10 cellular contexts compared by ENCODE assay signal in genomic region chr3:52217409-52217805, GRCh38. TPM values are rescaled to one million over a fixed set of nuclear protein-coding genes. Genes with fewer than 3 reads are reported as not detected.
DNase-seq lines count a peak whose midpoint lies in the region; ATAC-seq, FAIRE-seq and TF ChIP-seq lines count a peak whose summit lies in the region.
"Had no signal": no experiment of that assay in that cellular context is flagged by ENCODE, and none has a peak within 500 bp of the region (broad histone marks: within the 10 kb centered on the region; RNA-seq: fewer than 3 reads in every experiment).

No MANE protein-coding gene starts in this region.

- no peak overlapping the region for H3K9ac ChIP-seq in astrocyte (ENCODE audit: low read length)
- H3K9ac ChIP-seq in neural progenitor cell = no peak overlapping the region

- no peak overlapping the region for H2AFZ ChIP-seq in astrocyte (ENCODE audit: low read depth, low read length)
- H2AFZ ChIP-seq in neural progenitor cell (replicated peaks) = no peak overlapping the region

- no peak for TF ChIP-seq POLR2A in uterus (IDR thresholded peaks at IDR 0.05)

- H3K9me3 Mint-ChIP-seq in astrocyte (ENCODE audit: unreplicated experiment) (no peaks in the 10 kb centered on the region), neural progenitor cell (no peaks in the 10 kb centered on the region)

- peak in 3 of 8 donors; percentile 0 to 16 (median 1) for ATAC-seq in heart right ventricle
- ATAC-seq in Right ventricle myocardium superior (ENCODE audit: poor library complexity) = no peak

- H3K36me3 ChIP-seq in heart right ventricle (peaks cover 0 to 40% (median 24%) of the 10 kb centered on the region in 9 donors), astrocyte (ENCODE audit: insufficient read depth, low read length) (peaks cover 15% of the 10 kb centered on the region), muscle layer of duodenum (ENCODE audit: control insufficient read depth in 1 of 2, insufficient read depth in 2 of 2, low read length in 2 of 2) (peaks cover 24 to 32% of the 10 kb centered on the region in 2 donors), uterus (no peaks in the 10 kb centered on the region), neural progenitor cell (no peaks in the 10 kb centered on the region)

- H3K36me3 Mint-ChIP-seq in astrocyte (ENCODE audit: low read depth, unreplicated experiment) = peaks cover 13% of the 10 kb centered on the region
- peaks cover 22% of the 10 kb centered on the region for H3K36me3 Mint-ChIP-seq in neural progenitor cell

- no peak for FAIRE-seq in astrocyte (lab: Jason Lieb, UNC)

- H3K4me3 Mint-ChIP-seq in astrocyte (ENCODE audit: unreplicated experiment) (no peak overlapping the region), neural progenitor cell (no peak overlapping the region)

- no peaks in the 10 kb centered on the region for H3F3A ChIP-seq in neural progenitor cell (ENCODE audit: low read depth)

- DNase-seq in heart right ventricle = no peak
- no peak for DNase-seq in Right ventricle myocardium superior
- no peak for DNase-seq in astrocyte (ENCODE audit: low read depth)
- no peak for DNase-seq in uterus
- no peak for DNase-seq in kidney tubule cell (ENCODE audit: low spot score)
- DNase-seq in NCI-H2029 treated with DMSO at 0.1 percent for 48 hours (lab: John Stamatoyannopoulos, UW) = no peak
- DNase-seq in neural progenitor cell (ENCODE audit: low spot score) = no peak
- DNase-seq: NCI-H1694 had no signal

- intact Hi-C loops in heart right ventricle (cut with DNase I) (loop anchor here in 4 of 10 donors (2.0 to 10.0 kb wide), 5 partner anchors 19 to 213 kb away; partner anchors contain the start of genes POC1A (in 2 of the 4) and ALAS1 (in 1 of the 4)), Right ventricle myocardium superior (cut with DNase I) (loop anchor here (10.0 kb wide), 1 partner anchor 63 kb away; the partner anchor contains the start of gene POC1A), uterus (cut with DNase I; ENCODE audit: low total_unique reads) (no loop called here)

- TF ChIP-seq CTCF in heart right ventricle (IDR thresholded peaks at IDR 0.05) (no peak), astrocyte (IDR thresholded peaks at IDR 0.05; ENCODE audit: insufficient read depth, low read depth, low read length) (no peak), uterus (IDR thresholded peaks at IDR 0.05) (no peak), neural progenitor cell (IDR thresholded peaks at IDR 0.05) (no peak)

- H3K9me3 ChIP-seq in heart right ventricle = no peaks in the 10 kb centered on the region
- H3K9me3 ChIP-seq in astrocyte (ENCODE audit: insufficient read depth, low read depth, low read length) = no peaks in the 10 kb centered on the region
- no peaks in the 10 kb centered on the region for H3K9me3 ChIP-seq in muscle layer of duodenum (ENCODE audit: control insufficient read depth in 1 of 2, low read length in 2 of 2)
- H3K9me3 ChIP-seq in uterus = no peaks in the 10 kb centered on the region
- H3K9me3 ChIP-seq in neural progenitor cell (ENCODE audit: low read depth) = no peaks in the 10 kb centered on the region

- H3K79me2 ChIP-seq in astrocyte (ENCODE audit: insufficient read depth, low read length) (no peaks in the 10 kb centered on the region), neural progenitor cell (ENCODE audit: low read depth) (no peaks in the 10 kb centered on the region)

- H3K4me1 Mint-ChIP-seq in astrocyte (ENCODE audit: low read depth, unreplicated experiment) = peaks cover 12% of the 10 kb centered on the region
- peaks cover 2% of the 10 kb centered on the region for H3K4me1 Mint-ChIP-seq in neural progenitor cell

- H3K27me3 ChIP-seq in heart right ventricle (no peaks in the 10 kb centered on the region), astrocyte (ENCODE audit: insufficient read depth, low read length) (no peaks in the 10 kb centered on the region), muscle layer of duodenum (ENCODE audit: low read depth, low read length) (no peaks in the 10 kb centered on the region), uterus (no peaks in the 10 kb centered on the region), neural progenitor cell (no peaks in the 10 kb centered on the region)

- H3K27ac ChIP-seq in heart right ventricle (peak overlapping the region; percentile 72 to 92 (median 82)), astrocyte (ENCODE audit: low read depth, low read length) (no peak overlapping the region), muscle layer of duodenum (ENCODE audit: low read length) (peak overlapping the region; percentile 87), uterus (peak overlapping the region; percentile 39 to 79), neural progenitor cell (no peak overlapping the region)
- H3K27ac ChIP-seq: SK-N-MC had no signal

- peak overlapping the region; percentile 60 for H3K4me2 ChIP-seq in astrocyte (ENCODE audit: low read length)
- H3K4me2 ChIP-seq in neural progenitor cell = no peak overlapping the region

- peak overlapping the region in 4 of 10 donors; percentile 2 to 38 (median 18) for H3K4me3 ChIP-seq in heart right ventricle
- H3K4me3 ChIP-seq in astrocyte (ENCODE audit: insufficient read depth, low read depth, low read length) = no peak overlapping the region
- H3K4me3 ChIP-seq in muscle layer of duodenum (ENCODE audit: low read depth in 1 of 2, low read length in 2 of 2) = no peak overlapping the region
- no peak overlapping the region for H3K4me3 ChIP-seq in uterus
- no peak overlapping the region for H3K4me3 ChIP-seq in neural progenitor cell
- H3K4me3 ChIP-seq: SK-N-MC had no signal

- H3K4me1 ChIP-seq in heart right ventricle (peaks cover 17 to 69% (median 64%) of the 10 kb centered on the region in 9 donors), astrocyte (ENCODE audit: insufficient read depth, low read length) (peaks cover 22% of the 10 kb centered on the region), muscle layer of duodenum (ENCODE audit: control insufficient read depth in 1 of 2, insufficient read depth in 2 of 2, low read length in 2 of 2) (peaks cover 9 to 26% of the 10 kb centered on the region in 2 donors), uterus (peaks cover 4 to 10% of the 10 kb centered on the region in 2 donors), neural progenitor cell (peaks cover 3% of the 10 kb centered on the region)

- 62 to 68% methylated on average over 10 of the region's 10 CpGs for WGBS in heart right ventricle, 2 donors

- no peak overlapping the region for H3K27ac Mint-ChIP-seq in astrocyte (ENCODE audit: unreplicated experiment)
- H3K27ac Mint-ChIP-seq in neural progenitor cell = no peak overlapping the region

- H4K20me1 ChIP-seq in astrocyte (ENCODE audit: insufficient read depth, low read length) (peaks cover 8% of the 10 kb centered on the region), neural progenitor cell (ENCODE audit: low read depth) (no peaks in the 10 kb centered on the region)

- H3K27me3 Mint-ChIP-seq in astrocyte (ENCODE audit: low read depth, unreplicated experiment) (no peaks in the 10 kb centered on the region), neural progenitor cell (ENCODE audit: insufficient read depth, low read depth) (peaks cover 3% of the 10 kb centered on the region)

RNA-seq across cellular contexts. Expression of gene TLR9, which starts 8.0 kb away (rescaled TPM):
- under 1 TPM in 8 of 10 donors, not detected in 2; 0.12 to 0.46 (median 0.30) TPM for total RNA-seq in heart right ventricle
- under 1 TPM in 1 of 2 donors, not detected in 1; 0.06 TPM for polyA plus RNA-seq in heart right ventricle
- 0.32 TPM for total RNA-seq in Right ventricle myocardium superior
- total RNA-seq in astrocyte = 0.25 and 0.36 TPM in 2 replicates
- 1 to 10 TPM in 1 of 4 donors, under 1 TPM in 1, not detected in 2; 0.14 to 1.5 TPM for total RNA-seq in uterus
- not detected in 2 replicates for total RNA-seq in neural progenitor cell (ENCODE audit: low replicate concordance)

RNA-seq across cellular contexts. Expression of gene ALAS1, which starts 19.4 kb away (rescaled TPM):
- 100 to 1,000 TPM; 117 to 233 (median 177) TPM for total RNA-seq in heart right ventricle
- 10 to 100 TPM; 55.2 to 98.4 TPM for polyA plus RNA-seq in heart right ventricle
- total RNA-seq in Right ventricle myocardium superior = 160 TPM
- 51.4 and 56.3 TPM in 2 replicates for total RNA-seq in astrocyte
- total RNA-seq in uterus = 10 to 100 TPM in 3 of 4 donors, 1 to 10 TPM in 1; 4.9 to 56.2 (median 36.2) TPM
- total RNA-seq in neural progenitor cell (ENCODE audit: low replicate concordance) = 35.0 and 54.9 TPM in 2 replicates

RNA-seq across cellular contexts. Expression of gene TWF2, which starts 21.6 kb away (rescaled TPM):
- total RNA-seq in heart right ventricle (100 to 1,000 TPM in 5 of 10 donors, 10 to 100 TPM in 5; 71.5 to 148 (median 99.1) TPM), Right ventricle myocardium superior (131 TPM), astrocyte (103 and 105 TPM in 2 replicates), uterus (100 to 1,000 TPM in 1 of 4 donors, 10 to 100 TPM in 3; 45.9 to 105 (median 50.2) TPM), neural progenitor cell (ENCODE audit: low replicate concordance) (21.9 and 44.9 TPM in 2 replicates)
- polyA plus RNA-seq in heart right ventricle = 10 to 100 TPM; 44.7 to 62.8 TPM

RNA-seq across cellular contexts. Expression of gene PPM1M, which starts 28.2 kb away (rescaled TPM):
- total RNA-seq in heart right ventricle (10 to 100 TPM in 2 of 10 donors, 1 to 10 TPM in 8; 5.2 to 17.6 (median 7.9) TPM), Right ventricle myocardium superior (8.4 TPM), astrocyte (8.9 and 9.1 TPM in 2 replicates), uterus (10 to 100 TPM; 23.9 to 32.3 (median 31.5) TPM), neural progenitor cell (ENCODE audit: low replicate concordance) (1.1 and 3.1 TPM in 2 replicates)
- 10 to 100 TPM in 1 of 2 donors, 1 to 10 TPM in 1; 6.4 to 11.1 TPM for polyA plus RNA-seq in heart right ventricle

Comparison
In these comparisons a context has a peak if more than half of its experiments do, and no peak if none do; other contexts are left out.
1. H3K27ac ChIP-seq: peak in heart right ventricle (10 of 10), muscle layer of duodenum (single experiment) and uterus (2 of 2); none in astrocyte (single experiment) and neural progenitor cell (single experiment).